ENCODE assay signal across 9 cellular contexts in genomic region chr5:172235132-172235780, GRCh38. TPM values are rescaled to one million over a fixed set of nuclear protein-coding genes. Genes with fewer than 3 reads are reported as not detected.
A peak's percentile ranks its signal among the peaks of the same experiment; 100 is the strongest.
DNase-seq lines count a peak whose midpoint lies in the region; ATAC-seq and TF ChIP-seq lines count a peak whose summit lies in the region.
"Had no signal": no experiment of that assay in that cellular context is flagged by ENCODE, and none has a peak within 500 bp of the region (broad histone marks: within the 10 kb centered on the region; RNA-seq: fewer than 3 reads in every experiment).

No MANE protein-coding gene starts in this region.

- TF ChIP-seq CTCF in body of pancreas (IDR thresholded peaks at IDR 0.05) (no peak), sigmoid colon (IDR thresholded peaks at IDR 0.05) (no peak)

- peak overlapping the region; percentile 84 for H3K27ac Mint-ChIP-seq in activated naive CD4-positive, alpha-beta T cell treated with anti-CD3 and anti-CD28 coated beads, Interleukin-2, amount 50 U/mL, for 24 hours
- H3K27ac Mint-ChIP-seq in activated naive CD4-positive, alpha-beta T cell treated with anti-CD3 and anti-CD28 coated beads for 36 hours, result no peak overlapping the region
- H3K27ac Mint-ChIP-seq in naive thymus-derived CD4-positive, alpha-beta T cell, result peak overlapping the region in 4 of 9 donors; percentile 10 to 31 (median 20)

- CTCF ChIA-PET in activated naive CD4-positive, alpha-beta T cell treated with anti-CD3 and anti-CD28 coated beads for 36 hours (lab: Charles Lee), result interaction anchor here (1.2 kb wide), 2 partner anchors 12 to 24 kb away, joined by 3 read pairs; no protein-coding TSS in a partner anchor
- CTCF ChIA-PET in naive thymus-derived CD4-positive, alpha-beta T cell (lab: Charles Lee), result no interaction called here

- WGBS in body of pancreas, 2 donors, result 14 to 39% methylated on average over 4 of the region's 4 CpGs
- whole genome bisulfite sequencing in urinary bladder, result 37% methylated on average over 4 of the region's 4 CpGs
- 26 to 31% methylated on average over 4 of the region's 4 CpGs for WGBS in sigmoid colon, 2 donors

- H3K9me3 ChIP-seq in body of pancreas, result no peaks in the 10 kb centered on the region
- H3K9me3 ChIP-seq in sigmoid colon, result no peaks in the 10 kb centered on the region
- H3K9me3 ChIP-seq in naive thymus-derived CD4-positive, alpha-beta T cell (ENCODE audit: control insufficient read depth in 2 of 3, low read length in 3 of 3), result no peaks in the 10 kb centered on the region

- H3K4me1 Mint-ChIP-seq in activated naive CD4-positive, alpha-beta T cell treated with anti-CD3 and anti-CD28 coated beads, Interleukin-2, amount 50 U/mL, for 24 hours, result peaks cover 51% of the 10 kb centered on the region
- peaks cover 38% of the 10 kb centered on the region for H3K4me1 Mint-ChIP-seq in activated naive CD4-positive, alpha-beta T cell treated with anti-CD3 and anti-CD28 coated beads for 36 hours (ENCODE audit: low read depth)
- peaks cover 26 to 49% (median 43%) of the 10 kb centered on the region in 7 donors for H3K4me1 Mint-ChIP-seq in naive thymus-derived CD4-positive, alpha-beta T cell

- no peaks in the 10 kb centered on the region for H3K27me3 Mint-ChIP-seq in activated naive CD4-positive, alpha-beta T cell treated with anti-CD3 and anti-CD28 coated beads, Interleukin-2, amount 50 U/mL, for 24 hours
- no peaks in the 10 kb centered on the region for H3K27me3 Mint-ChIP-seq in activated naive CD4-positive, alpha-beta T cell treated with anti-CD3 and anti-CD28 coated beads for 36 hours (ENCODE audit: low read depth)
- no peaks in the 10 kb centered on the region for H3K27me3 Mint-ChIP-seq in naive thymus-derived CD4-positive, alpha-beta T cell

- H3K4me3 Mint-ChIP-seq in activated naive CD4-positive, alpha-beta T cell treated with anti-CD3 and anti-CD28 coated beads, Interleukin-2, amount 50 U/mL, for 24 hours, result no peak overlapping the region
- H3K4me3 Mint-ChIP-seq in activated naive CD4-positive, alpha-beta T cell treated with anti-CD3 and anti-CD28 coated beads for 36 hours, result no peak overlapping the region
- H3K4me3 Mint-ChIP-seq in naive thymus-derived CD4-positive, alpha-beta T cell, result peak overlapping the region in 1 of 10 donors; percentile 5

- no peaks in the 10 kb centered on the region for H3K27me3 ChIP-seq in body of pancreas
- no peaks in the 10 kb centered on the region for H3K27me3 ChIP-seq in sigmoid colon
- H3K27me3 ChIP-seq in naive thymus-derived CD4-positive, alpha-beta T cell (ENCODE audit: control insufficient read depth in 2 of 2, insufficient read depth in 2 of 2, low read length in 2 of 2), result no peaks in the 10 kb centered on the region

- H3K4me3 ChIP-seq in body of pancreas, result no peak overlapping the region
- H3K4me3 ChIP-seq in urinary bladder (ENCODE audit: low read depth, low read length), result no peak overlapping the region
- H3K4me3 ChIP-seq in sigmoid colon, result no peak overlapping the region
- H3K4me3 ChIP-seq in naive thymus-derived CD4-positive, alpha-beta T cell (ENCODE audit: low read length), result no peak overlapping the region

- peaks cover 12% of the 10 kb centered on the region for H3K36me3 Mint-ChIP-seq in activated naive CD4-positive, alpha-beta T cell treated with anti-CD3 and anti-CD28 coated beads, Interleukin-2, amount 50 U/mL, for 24 hours
- peaks cover 11% of the 10 kb centered on the region for H3K36me3 Mint-ChIP-seq in activated naive CD4-positive, alpha-beta T cell treated with anti-CD3 and anti-CD28 coated beads for 36 hours (ENCODE audit: low read depth)
- H3K36me3 Mint-ChIP-seq in naive thymus-derived CD4-positive, alpha-beta T cell, result peaks cover 0 to 28% (median 17%) of the 10 kb centered on the region in 5 donors

- peaks cover 33% of the 10 kb centered on the region for H3K4me1 ChIP-seq in body of pancreas
- no peaks in the 10 kb centered on the region for H3K4me1 ChIP-seq in urinary bladder (ENCODE audit: insufficient read depth)
- H3K4me1 ChIP-seq in sigmoid colon, result peaks cover 0 to 16% (median 9%) of the 10 kb centered on the region in 4 donors
- H3K4me1 ChIP-seq in naive thymus-derived CD4-positive, alpha-beta T cell (ENCODE audit: control insufficient read depth in 2 of 2, insufficient read depth in 2 of 2, low read length in 2 of 2), result peaks cover 7 to 13% of the 10 kb centered on the region in 2 donors

- no peak for DNase-seq in activated naive CD4-positive, alpha-beta T cell treated with anti-CD3 and anti-CD28 coated beads for 36 hours
- DNase-seq in body of pancreas, result no peak
- no peak for DNase-seq in activated effector memory CD4-positive, alpha-beta T cell treated with Interleukin-2 at 50 U/mL for 16 hours
- no peak for DNase-seq in sigmoid colon
- no peak for DNase-seq in naive thymus-derived CD4-positive, alpha-beta T cell

- H3K27ac ChIP-seq in body of pancreas, result peak overlapping the region in 3 of 4 donors; percentile 11 to 67 (median 54)
- peak overlapping the region; percentile 5 for H3K27ac ChIP-seq in urinary bladder (ENCODE audit: low read depth)
- no peak overlapping the region for H3K27ac ChIP-seq in sigmoid colon
- H3K27ac ChIP-seq in naive thymus-derived CD4-positive, alpha-beta T cell (ENCODE audit: low read depth, low read length), result no peak overlapping the region

- no peak for TF ChIP-seq EP300 in sigmoid colon (IDR thresholded peaks at IDR 0.05)

- intact Hi-C loops in activated naive CD4-positive, alpha-beta T cell treated with anti-CD3 and anti-CD28 coated beads for 36 hours (cut with micrococcal nuclease), result no loop called here
- intact Hi-C loops in body of pancreas (cut with DNase I), result no loop called here
- intact Hi-C loops in sigmoid colon (cut with DNase I), result no loop called here
- intact Hi-C loops in naive thymus-derived CD4-positive, alpha-beta T cell (cut with micrococcal nuclease), result no loop called here

- no peaks in the 10 kb centered on the region for H3K9me3 Mint-ChIP-seq in activated naive CD4-positive, alpha-beta T cell treated with anti-CD3 and anti-CD28 coated beads, Interleukin-2, amount 50 U/mL, for 24 hours
- H3K9me3 Mint-ChIP-seq in activated naive CD4-positive, alpha-beta T cell treated with anti-CD3 and anti-CD28 coated beads for 36 hours, result no peaks in the 10 kb centered on the region
- no peaks in the 10 kb centered on the region for H3K9me3 Mint-ChIP-seq in naive thymus-derived CD4-positive, alpha-beta T cell

- peaks cover 0 to 3% of the 10 kb centered on the region in 2 donors for H3K36me3 ChIP-seq in body of pancreas (replicated peaks in 1 of 2; ENCODE audit: insufficient read depth in 1 of 2, low read depth in 2 of 2)
- no peaks in the 10 kb centered on the region for H3K36me3 ChIP-seq in urinary bladder (ENCODE audit: insufficient read depth)
- peaks cover 0 to 38% (median 0%) of the 10 kb centered on the region in 4 donors for H3K36me3 ChIP-seq in sigmoid colon
- peaks cover 0 to 15% (median 0%) of the 10 kb centered on the region in 3 experiments for H3K36me3 ChIP-seq in naive thymus-derived CD4-positive, alpha-beta T cell (ENCODE audit: control insufficient read depth in 2 of 3, insufficient read depth in 3 of 3, low read length in 3 of 3)

- POLR2A ChIA-PET in naive thymus-derived CD4-positive, alpha-beta T cell (lab: Charles Lee), result no interaction called here

- no peak for TF ChIP-seq POLR2A in body of pancreas (IDR thresholded peaks at IDR 0.05)
- no peak for TF ChIP-seq POLR2A in sigmoid colon (IDR thresholded peaks at IDR 0.05)

- ATAC-seq in HG03460 (IDR thresholded peaks at IDR 0.05; ENCODE audit: unreplicated experiment) (peak; percentile 74), body of pancreas (peak; percentile 56)
- no peak for ATAC-seq in naive thymus-derived CD4-positive, alpha-beta T cell

RNA-seq across cellular contexts. Expression of gene EFCAB9, which starts 41.3 kb away (rescaled TPM):
- total RNA-seq in activated naive CD4-positive, alpha-beta T cell treated with anti-CD3 and anti-CD28 coated beads for 36 hours, result not detected
- total RNA-seq in body of pancreas (not detected), urinary bladder (not detected), sigmoid colon (not detected)
- polyA plus RNA-seq in urinary bladder (not detected), sigmoid colon (not detected)
- not detected for total RNA-seq in naive thymus-derived CD4-positive, alpha-beta T cell
- not detected for polyA plus RNA-seq in naive thymus-derived CD4-positive, alpha-beta T cell
- total RNA-seq: HT1080 had no signal

RNA-seq across cellular contexts. Expression of gene STK10, which starts 47.2 kb away (rescaled TPM):
- total RNA-seq in activated naive CD4-positive, alpha-beta T cell treated with anti-CD3 and anti-CD28 coated beads for 36 hours, result 10 to 100 TPM; 44.7 to 55.1 TPM
- 1 to 10 TPM; 9.1 to 9.9 TPM for total RNA-seq in body of pancreas
- total RNA-seq in urinary bladder, result 20.8 TPM
- polyA plus RNA-seq in urinary bladder, result 10.6 TPM
- total RNA-seq in sigmoid colon, result 10 to 100 TPM in 3 of 4 donors, 1 to 10 TPM in 1; 8.9 to 16.1 (median 12.6) TPM
- polyA plus RNA-seq in sigmoid colon, result 10 to 100 TPM in 1 of 3 donors, 1 to 10 TPM in 2; 4.2 to 28.6 (median 7.6) TPM
- 100 to 1,000 TPM; 244 to 474 (median 311) TPM for total RNA-seq in naive thymus-derived CD4-positive, alpha-beta T cell
- 100 to 1,000 TPM in 1 of 2 donors, 10 to 100 TPM in 1; 55.7 to 141 TPM for polyA plus RNA-seq in naive thymus-derived CD4-positive, alpha-beta T cell

RNA-seq across cellular contexts. Expression of gene UBTD2, which starts 48.3 kb away (rescaled TPM):
- 1 to 10 TPM; 2.3 to 2.6 TPM for total RNA-seq in activated naive CD4-positive, alpha-beta T cell treated with anti-CD3 and anti-CD28 coated beads for 36 hours
- total RNA-seq in body of pancreas, result 10 to 100 TPM; 13.5 to 20.8 TPM
- total RNA-seq in urinary bladder, result 91.8 TPM
- 15.5 TPM for polyA plus RNA-seq in urinary bladder
- 10 to 100 TPM; 16.3 to 22.1 (median 19.5) TPM for total RNA-seq in sigmoid colon
- polyA plus RNA-seq in sigmoid colon, result 10 to 100 TPM; 12.1 to 21.0 (median 21.0) TPM
- 1 to 10 TPM; 2.3 to 8.3 (median 5.9) TPM for total RNA-seq in naive thymus-derived CD4-positive, alpha-beta T cell
- polyA plus RNA-seq in naive thymus-derived CD4-positive, alpha-beta T cell, result 1 to 10 TPM; 2.5 to 4.0 TPM

Comparison
In these comparisons a context has a peak if more than half of its experiments do, and no peak if none do; other contexts are left out.
1. H3K27ac ChIP-seq: peak in body of pancreas (3 of 4) and urinary bladder (single experiment); none in sigmoid colon (0 of 4) and naive thymus-derived CD4-positive, alpha-beta T cell (single experiment).
2. RNA of gene STK10, which starts 47.2 kb away (total RNA-seq): 244 to 474 TPM in naive thymus-derived CD4-positive, alpha-beta T cell; 44.7 to 55.1 TPM in activated naive CD4-positive, alpha-beta T cell treated with anti-CD3 and anti-CD28 coated beads for 36 hours, 20.8 TPM in urinary bladder (single experiment), 8.9 to 16.1 TPM in sigmoid colon and 9.1 to 9.9 TPM in body of pancreas; every median in the first group is over 4 times any median in the second.